25 cellular contexts compared by ENCODE assay signal in the genomic region with DNA sequence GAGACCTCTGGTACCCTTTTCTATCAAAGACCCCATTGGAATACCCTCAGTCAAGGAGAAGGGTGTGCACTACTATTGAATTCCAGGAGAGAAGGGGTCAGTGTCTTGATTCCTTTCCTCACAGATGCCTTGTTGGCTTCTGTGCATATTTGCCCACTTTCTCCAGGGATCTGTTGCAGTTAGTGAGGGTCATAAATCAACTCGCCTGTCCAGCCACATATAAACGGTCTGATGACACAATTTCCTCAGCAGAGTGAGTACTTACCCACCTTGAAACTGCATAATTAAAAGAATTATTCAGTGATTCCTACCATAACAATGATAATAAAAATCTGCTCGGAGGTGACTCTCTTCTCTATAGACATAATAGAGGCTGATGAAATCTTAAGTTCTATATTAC.
"Had no signal": no experiment of that assay in that cellular context is flagged by ENCODE, and none has a peak within 500 bp of the region (broad histone marks: within the 10 kb centered on the region; RNA-seq: fewer than 3 reads in every experiment).

No MANE protein-coding gene starts in this region.

- H3K36me3 Mint-ChIP-seq: immature natural killer cell; mesothelial cell of epicardium; naive B cell; natural killer cell treated with Interleukin-12 subunit alpha and Interleukin-12 subunit beta and Interleukin-15 and Interleukin-18, amount 100 ng/mL, for 72 hours; neural progenitor cell had no signal

- H3K4me1 Mint-ChIP-seq: immature natural killer cell; naive B cell; stimulated activated naive CD8-positive, alpha-beta T cell treated with anti-CD3 and anti-CD28 coated beads, Interleukin-15, amount 100 ng/mL, for 72 hours had no signal

- ATAC-seq: effector memory CD8-positive, alpha-beta T cell; left lung; mucosa of descending colon; natural killer cell treated with Interleukin-12 subunit alpha and Interleukin-12 subunit beta and Interleukin-15 and Interleukin-18, amount 100 ng/mL, for 72 hours; stimulated activated naive CD8-positive, alpha-beta T cell treated with anti-CD3 and anti-CD28 coated beads, Interleukin-15, amount 100 ng/mL, for 72 hours; upper lobe of right lung had no signal

- DNase-seq: cortex of kidney; effector memory CD8-positive, alpha-beta T cell; erythroblast; esophagus squamous epithelium; foreskin melanocyte; hypothalamus; immature natural killer cell; left lung; mesenchymal stem cell; mucosa of descending colon; naive B cell; right lobe of liver; small intestine; stimulated activated CD4-positive, alpha-beta T cell treated with anti-CD3 and anti-CD28 coated beads, Interleukin-1b, Interleukin-23, amount 100 ng/mL, for 48 hours; stimulated activated CD4-positive, alpha-beta T cell treated with anti-CD3 and anti-CD28 coated beads, Interleukin-4, amount 100 ng/mL, for 1 hour; stimulated activated CD8-positive, alpha-beta memory T cell treated with anti-CD3 and anti-CD28 coated beads, Interleukin-4, amount 100 ng/mL, for 48 hours; stimulated activated naive CD4-positive, alpha-beta T cell; stimulated activated naive CD8-positive, alpha-beta T cell treated with anti-CD3 and anti-CD28 coated beads, Interleukin-15, amount 100 ng/mL, for 72 hours; transverse colon; upper lobe of right lung; uterus had no signal

- H3K4me3 Mint-ChIP-seq: effector memory CD8-positive, alpha-beta T cell; immature natural killer cell; mesothelial cell of epicardium; naive B cell; natural killer cell treated with Interleukin-12 subunit alpha and Interleukin-12 subunit beta and Interleukin-15 and Interleukin-18, amount 100 ng/mL, for 72 hours; neural progenitor cell; stimulated activated naive CD8-positive, alpha-beta T cell treated with anti-CD3 and anti-CD28 coated beads, Interleukin-15, amount 100 ng/mL, for 72 hours had no signal

- H3K9me3 Mint-ChIP-seq: effector memory CD8-positive, alpha-beta T cell; immature natural killer cell; mesothelial cell of epicardium; natural killer cell treated with Interleukin-12 subunit alpha and Interleukin-12 subunit beta and Interleukin-15 and Interleukin-18, amount 100 ng/mL, for 72 hours; stimulated activated naive CD8-positive, alpha-beta T cell treated with anti-CD3 and anti-CD28 coated beads, Interleukin-15, amount 100 ng/mL, for 72 hours had no signal

- H3K27ac Mint-ChIP-seq: effector memory CD8-positive, alpha-beta T cell; immature natural killer cell; mesothelial cell of epicardium; naive B cell; natural killer cell treated with Interleukin-12 subunit alpha and Interleukin-12 subunit beta and Interleukin-15 and Interleukin-18, amount 100 ng/mL, for 72 hours; neural progenitor cell; progenitor cell of endocrine pancreas; stimulated activated naive CD8-positive, alpha-beta T cell treated with anti-CD3 and anti-CD28 coated beads, Interleukin-15, amount 100 ng/mL, for 72 hours had no signal
